32 cellular contexts compared by ENCODE assay signal in the genomic region with DNA sequence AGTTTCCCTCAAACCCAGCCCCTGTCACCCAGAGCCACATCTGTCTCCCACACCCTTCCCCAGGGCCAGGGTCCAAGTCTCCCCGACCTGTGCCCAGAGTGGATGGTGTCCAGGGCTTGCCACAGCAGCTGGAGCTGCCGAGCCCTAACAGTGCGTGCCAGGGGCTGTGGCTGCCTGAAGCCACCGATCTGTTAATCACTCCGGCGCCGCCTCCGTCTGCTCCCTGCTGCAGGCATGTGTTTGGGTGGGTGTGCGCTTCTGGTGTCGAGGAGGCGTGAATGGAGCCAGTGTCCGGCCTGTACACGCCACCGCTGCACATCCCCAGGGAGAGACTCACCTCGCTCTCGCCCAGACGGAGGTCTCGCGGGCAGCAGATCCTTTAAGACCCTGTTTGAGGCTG. TPM values are rescaled to one million over a fixed set of nuclear protein-coding genes. Genes with fewer than 3 reads are reported as not detected.
DNase-seq lines count a peak whose midpoint lies in the region; ATAC-seq, FAIRE-seq and TF ChIP-seq lines count a peak whose summit lies in the region.
"Had no signal": no experiment of that assay in that cellular context is flagged by ENCODE, and none has a peak within 500 bp of the region (broad histone marks: within the 10 kb centered on the region; RNA-seq: fewer than 3 reads in every experiment).

No MANE protein-coding gene starts in this region.

- H3K79me1 ChIP-seq in IMR-90 (ENCODE audit: low read depth in 1 of 2, low read length in 2 of 2) (no peaks in the 10 kb centered on the region), H1 (ENCODE audit: low read depth, low read length) (no peaks in the 10 kb centered on the region)

- TF ChIP-seq POLR2A in IMR-90 (IDR thresholded peaks at IDR 0.05; ENCODE audit: low read depth, low read length) (no peak), H1 (IDR thresholded peaks at IDR 0.05; ENCODE audit: control extremely low read depth in 1 of 2, low read depth in 2 of 2, low read length in 2 of 2) (no peak)

- no peaks in the 10 kb centered on the region for H3K79me2 ChIP-seq in H1 (ENCODE audit: control insufficient read depth in 1 of 2, insufficient read depth in 2 of 2, low read length in 2 of 2)
- no peaks in the 10 kb centered on the region for H3K79me2 ChIP-seq in osteoblast (ENCODE audit: insufficient read depth, low read length)

- H2BK15ac ChIP-seq in IMR-90 (ENCODE audit: low read depth, low read length) (no peak overlapping the region), H1 (ENCODE audit: low read length) (peak overlapping the region; percentile 95; the same call in 1 of the 2 replicates)

- no peak overlapping the region for H2AK9ac ChIP-seq in IMR-90 (replicated peaks; ENCODE audit: low read depth, low read length, poor library complexity)

- in situ Hi-C loops in IMR-90 (cut with MboI; ENCODE audit: low sequenced_read_pairs), result no loop called here

- H3K4me1 ChIP-seq in IMR-90 (ENCODE audit: control insufficient read depth, insufficient read depth, low read length) (peaks cover 9% of the 10 kb centered on the region; the same call in 1 of the 2 replicates), H1 (replicated peaks in 1 of 4; ENCODE audit: control insufficient read depth in 3 of 4, insufficient read depth in 4 of 4, low read length in 3 of 4) (peaks cover 0 to 13% (median 7%) of the 10 kb centered on the region in 4 experiments; a peak in 6 of 7 replicates), osteoblast (ENCODE audit: insufficient read depth, low read length) (peaks cover 5% of the 10 kb centered on the region)
- H3K4me1 ChIP-seq: left lung had no signal

- H4K8ac ChIP-seq in IMR-90 (ENCODE audit: low read depth in 2 of 2, low read length in 2 of 2) (no peak overlapping the region), H1 (ENCODE audit: extremely low read depth, insufficient read depth, low read length) (no peak overlapping the region)

- H3K4me3 ChIP-seq in IMR-90 (ENCODE audit: insufficient read depth, low read depth, low read length) (no peak overlapping the region), H1 (ENCODE audit: extremely low read depth in 1 of 4, insufficient read depth in 2 of 4, low read depth in 3 of 4, low read length in 4 of 4) (no peak overlapping the region), osteoblast (ENCODE audit: insufficient read depth, low read length) (no peak overlapping the region)
- H3K4me3 ChIP-seq: left lung, ovary, tibial nerve had no signal

- DNase-seq in Ammon's horn (ENCODE audit: low spot score), result peak; percentile 26
- no peak for DNase-seq in IMR-90
- no peak for DNase-seq in H1 (ENCODE audit: low read depth in 1 of 2, low spot score in 2 of 2)
- peak; percentile 94 for DNase-seq in osteoblast (ENCODE audit: insufficient read length, low spot score, missing footprints)
- DNase-seq in progenitor cell of endocrine pancreas (ENCODE audit: low spot score, unreplicated experiment), result no peak
- no peak for DNase-seq in stimulated activated naive CD8-positive, alpha-beta T cell treated with anti-CD3 and anti-CD28 coated beads, Interleukin-15, amount 100 ng/mL, for 72 hours
- DNase-seq: activated CD4-positive, alpha-beta T cell treated with anti-CD3 and anti-CD28 coated beads for 48 hours; activated gamma-delta T cell; activated naive CD8-positive, alpha-beta T cell treated with anti-CD3 and anti-CD28 coated beads, Interleukin-2, amount 50 U/mL, for 24 hours; activated T-cell treated with anti-CD3 and anti-CD28 coated beads, Interleukin-2, amount 50 U/mL, for 1 hour; CD8-positive, alpha-beta T cell; central memory CD4-positive, alpha-beta T cell; GF-D8; MV-4-11; naive thymus-derived CD8-positive, alpha-beta T cell; NCI-H2171 treated with DMSO at 0.1 percent for 48 hours; NCI-H510A treated with DMSO at 0.1 percent for 48 hours; ovary; PC-3; retina; Right ventricle myocardium superior had no signal

- H3K14ac ChIP-seq in IMR-90 (replicated peaks; ENCODE audit: low read depth, low read length), result no peak overlapping the region
- H3K14ac ChIP-seq in H1 (ENCODE audit: insufficient read length), result no peak overlapping the region

- H3K27ac Mint-ChIP-seq in progenitor cell of endocrine pancreas, result no peak overlapping the region
- no peak overlapping the region for H3K27ac Mint-ChIP-seq in stimulated activated naive CD8-positive, alpha-beta T cell treated with anti-CD3 and anti-CD28 coated beads, Interleukin-15, amount 100 ng/mL, for 72 hours
- H3K27ac Mint-ChIP-seq: activated naive CD8-positive, alpha-beta T cell treated with anti-CD3 and anti-CD28 coated beads, Interleukin-2, amount 50 U/mL, for 24 hours; CD8-positive, alpha-beta T cell; dendritic cell treated with granulocyte-macrophage colony-stimulating factor and Interleukin-4, amounts not matched to agents 40 ng/mL and 50 ng/mL, for 4 days; T-helper 2 cell treated with Interferon-gamma antibody and Interleukin-4, amounts not matched to agents 5 μg/mL and 100 μg/mL, for 36 hours had no signal

- H2AK5ac ChIP-seq in IMR-90 (ENCODE audit: low read depth, low read length) (no peak overlapping the region), H1 (ENCODE audit: low read depth, low read length) (no peak overlapping the region)

- H3K56ac ChIP-seq in IMR-90 (ENCODE audit: extremely low read depth, insufficient read depth, low read length) (no peak overlapping the region), H1 (replicated peaks; ENCODE audit: insufficient read length, low read depth, low read length) (no peak overlapping the region)

- H2BK12ac ChIP-seq in H1 (ENCODE audit: low read depth, low read length), result peak overlapping the region; percentile 70; the same call in 1 of the 2 replicates

- POLR2A ChIA-PET in IMR-90 (lab: Charles Lee; ENCODE audit: unreplicated experiment) (no interaction called here), H1 (lab: Charles Lee; ENCODE audit: partially characterized antibody) (no interaction called here)

- TF ChIP-seq CTCF in IMR-90 (conservative IDR thresholded peaks at IDR 0.05; ENCODE audit: low read depth, low read length) (no peak), H1 (IDR thresholded peaks at IDR 0.05; ENCODE audit: control extremely low read depth in 1 of 3, insufficient read depth in 1 of 3, low read depth in 1 of 3, low read length in 3 of 3) (no peak), osteoblast (IDR thresholded peaks at IDR 0.05; ENCODE audit: extremely low read depth, low read depth, low read length) (no peak), progenitor cell of endocrine pancreas (IDR thresholded peaks at IDR 0.05; ENCODE audit: unreplicated experiment) (no peak)

- H3K23me2 ChIP-seq in H1 (ENCODE audit: low read depth, low read length), result no peaks in the 10 kb centered on the region

- H3K36me3 ChIP-seq in IMR-90 (ENCODE audit: control insufficient read depth, insufficient read depth, low read length) (peaks cover 1% of the 10 kb centered on the region; the same call in 1 of the 2 replicates), H1 (ENCODE audit: control insufficient read depth in 2 of 4, insufficient read depth in 4 of 4, low read length in 3 of 4) (no peaks in the 10 kb centered on the region), osteoblast (ENCODE audit: insufficient read depth, low read length) (no peaks in the 10 kb centered on the region)
- H3K36me3 ChIP-seq: left lung, ovary, tibial nerve had no signal

- H2AFZ ChIP-seq in IMR-90 (replicated peaks; ENCODE audit: low read length, poor library complexity), result peak overlapping the region; percentile 3
- H2AFZ ChIP-seq in H1 (ENCODE audit: low read length), result no peak overlapping the region
- no peak overlapping the region for H2AFZ ChIP-seq in osteoblast (ENCODE audit: low read length)

- no peaks in the 10 kb centered on the region for H3K36me3 Mint-ChIP-seq in progenitor cell of endocrine pancreas (ENCODE audit: insufficient read depth)
- H3K36me3 Mint-ChIP-seq: CD8-positive, alpha-beta T cell; naive thymus-derived CD8-positive, alpha-beta T cell had no signal

- WGBS in IMR-90 (ENCODE audit: extremely low coverage in 2 of 2, insufficient read length in 1 of 2), 2 experiments, result 74% methylated on average over 6 of the region's 19 CpGs; no CpG with 5 or more reads in 1 of the 2 experiments
- 97% methylated on average over 14 of the region's 19 CpGs; no CpG with 5 or more reads in 1 of the 2 experiments for WGBS in H1 (ENCODE audit: extremely low coverage in 1 of 2, insufficient coverage in 1 of 2, insufficient read length in 1 of 2, insufficient replicate concordance in 2 of 2, low coverage in 1 of 2, low lambda C conversion rate in 2 of 2, missing lambda C conversion rate in 1 of 2), 2 experiments

- H3K4me1 Mint-ChIP-seq in progenitor cell of endocrine pancreas (ENCODE audit: low read depth), result peaks cover 1% of the 10 kb centered on the region
- H3K4me1 Mint-ChIP-seq in stimulated activated naive CD8-positive, alpha-beta T cell treated with anti-CD3 and anti-CD28 coated beads, Interleukin-15, amount 100 ng/mL, for 72 hours, result no peaks in the 10 kb centered on the region
- H3K4me1 Mint-ChIP-seq: activated naive CD8-positive, alpha-beta T cell treated with anti-CD3 and anti-CD28 coated beads, Interleukin-2, amount 50 U/mL, for 24 hours had no signal

- dilution Hi-C loops in IMR-90 (cut with HindIII; ENCODE audit: low sequenced_read_pairs, unreplicated experiment), result no loop called here

- H3K23ac ChIP-seq in IMR-90 (ENCODE audit: low read depth, low read length), result no peak overlapping the region
- H3K23ac ChIP-seq in H1 (ENCODE audit: insufficient read length), result no peak overlapping the region

- H3K4me2 ChIP-seq in IMR-90 (ENCODE audit: low read depth, low read length) (no peak overlapping the region), H1 (ENCODE audit: insufficient read depth in 1 of 2, low read depth in 2 of 2, low read length in 2 of 2) (no peak overlapping the region), osteoblast (ENCODE audit: insufficient read depth, low read length) (no peak overlapping the region)
- H3K4me2 ChIP-seq: KMS-11 had no signal

- 0 out of 2 replicates have a peak overlapping the region, but pooled peaks have one; percentile 3 for H2BK120ac ChIP-seq in IMR-90 (ENCODE audit: low read depth, low read length)
- no peak overlapping the region for H2BK120ac ChIP-seq in H1 (replicated peaks; ENCODE audit: low read depth, low read length)

- no peak overlapping the region for H3K27ac ChIP-seq in IMR-90 (ENCODE audit: insufficient read depth, low read length)
- no peak overlapping the region for H3K27ac ChIP-seq in H1 (ENCODE audit: low read depth, low read length)
- H3K27ac ChIP-seq in osteoblast (ENCODE audit: low read depth, low read length), result no peak overlapping the region
- H3K27ac ChIP-seq: KMS-11, left lung, ovary, tibial nerve, VCaP had no signal

- H3K4me3 Mint-ChIP-seq in progenitor cell of endocrine pancreas (ENCODE audit: low read depth), result no peak overlapping the region
- H3K4me3 Mint-ChIP-seq in stimulated activated naive CD8-positive, alpha-beta T cell treated with anti-CD3 and anti-CD28 coated beads, Interleukin-15, amount 100 ng/mL, for 72 hours, result no peak overlapping the region
- H3K4me3 Mint-ChIP-seq: activated naive CD8-positive, alpha-beta T cell treated with anti-CD3 and anti-CD28 coated beads, Interleukin-2, amount 50 U/mL, for 24 hours; CD8-positive, alpha-beta T cell; dendritic cell treated with granulocyte-macrophage colony-stimulating factor and Interleukin-4, amounts not matched to agents 40 ng/mL and 50 ng/mL, for 4 days; naive thymus-derived CD8-positive, alpha-beta T cell; T-helper 2 cell treated with Interferon-gamma antibody and Interleukin-4, amounts not matched to agents 5 μg/mL and 100 μg/mL, for 36 hours had no signal

- intact Hi-C loops in IMR-90 (cut with micrococcal nuclease), result no loop called here

- TF ChIP-seq RAD21 in IMR-90 (IDR thresholded peaks at IDR 0.05; ENCODE audit: low read length) (no peak), H1 (IDR thresholded peaks at IDR 0.05 in 1 of 2, conservative IDR thresholded peaks at IDR 0.05 in 1 of 2; ENCODE audit: low read depth in 2 of 2, low read length in 2 of 2) (no peak)

- no peaks in the 10 kb centered on the region for H3K9me3 Mint-ChIP-seq in progenitor cell of endocrine pancreas (ENCODE audit: low read depth)
- H3K9me3 Mint-ChIP-seq in stimulated activated naive CD8-positive, alpha-beta T cell treated with anti-CD3 and anti-CD28 coated beads, Interleukin-15, amount 100 ng/mL, for 72 hours, result no peaks in the 10 kb centered on the region
- H3K9me3 Mint-ChIP-seq: activated naive CD8-positive, alpha-beta T cell treated with anti-CD3 and anti-CD28 coated beads, Interleukin-2, amount 50 U/mL, for 24 hours; CD8-positive, alpha-beta T cell; dendritic cell treated with granulocyte-macrophage colony-stimulating factor and Interleukin-4, amounts not matched to agents 40 ng/mL and 50 ng/mL, for 4 days; naive thymus-derived CD8-positive, alpha-beta T cell; T-helper 2 cell treated with Interferon-gamma antibody and Interleukin-4, amounts not matched to agents 5 μg/mL and 100 μg/mL, for 36 hours had no signal

- H4K91ac ChIP-seq in IMR-90 (ENCODE audit: insufficient read depth, low read depth, low read length) (no peak overlapping the region), H1 (replicated peaks; ENCODE audit: insufficient read length, low read length) (peak overlapping the region; percentile 25)

- ATAC-seq in IMR-90 (ENCODE audit: low read depth), result no peak
- ATAC-seq in stimulated activated naive CD8-positive, alpha-beta T cell treated with anti-CD3 and anti-CD28 coated beads, Interleukin-15, amount 100 ng/mL, for 72 hours, result no peak
- no peak for ATAC-seq in HG03442 (IDR thresholded peaks at IDR 0.05; ENCODE audit: unreplicated experiment)
- ATAC-seq: activated naive CD8-positive, alpha-beta T cell treated with anti-CD3 and anti-CD28 coated beads, Interleukin-2, amount 50 U/mL, for 24 hours; CD8-positive, alpha-beta T cell; HCT116; left lung; naive thymus-derived CD8-positive, alpha-beta T cell; PC-3 had no signal

- FAIRE-seq in H1 (lab: Jason Lieb, UNC), result no peak
- FAIRE-seq: endometrium, GM19239 had no signal

- H3K9me1 ChIP-seq in IMR-90 (ENCODE audit: insufficient read depth, low read length), result no peaks in the 10 kb centered on the region; the same call in 1 of the 2 replicates

- H3K4ac ChIP-seq in IMR-90 (ENCODE audit: low read depth, low read length) (peak overlapping the region; percentile 19; the same call in 1 of the 2 replicates), H1 (replicated peaks; ENCODE audit: insufficient read length, low read depth, low read length) (peak overlapping the region; percentile 17)

- TF ChIP-seq EP300 in H1 (IDR thresholded peaks at IDR 0.05; ENCODE audit: borderline replicate concordance in 1 of 2, low read depth in 2 of 2, low read length in 2 of 2), result no peak

- H3K18ac ChIP-seq in IMR-90 (ENCODE audit: low read depth, low read length), result no peak overlapping the region
- peak overlapping the region; percentile 60 for H3K18ac ChIP-seq in H1 (ENCODE audit: extremely low read depth, low read length)

- H3K27me3 ChIP-seq in IMR-90 (ENCODE audit: control insufficient read depth, insufficient read depth, low read length), result no peaks in the 10 kb centered on the region
- H3K27me3 ChIP-seq in H1 (replicated peaks in 1 of 4; ENCODE audit: control insufficient read depth in 3 of 4, extremely low read depth in 1 of 4, insufficient read depth in 3 of 4, low read length in 3 of 4), result no peaks in the 10 kb centered on the region
- H3K27me3 ChIP-seq in osteoblast (ENCODE audit: insufficient read depth, low read length), result no peaks in the 10 kb centered on the region
- H3K27me3 ChIP-seq: ovary, tibial nerve had no signal

- no peaks in the 10 kb centered on the region for H4K20me1 ChIP-seq in IMR-90 (ENCODE audit: insufficient read depth, low read length)
- no peaks in the 10 kb centered on the region for H4K20me1 ChIP-seq in H1 (replicated peaks in 1 of 2; ENCODE audit: control insufficient read depth in 1 of 2, insufficient read depth in 2 of 2, low read length in 2 of 2)
- H4K20me1 ChIP-seq in osteoblast (ENCODE audit: insufficient read depth, low read length), result no peaks in the 10 kb centered on the region

- H3K27me3 Mint-ChIP-seq in progenitor cell of endocrine pancreas, result peaks cover 34% of the 10 kb centered on the region
- H3K27me3 Mint-ChIP-seq in stimulated activated naive CD8-positive, alpha-beta T cell treated with anti-CD3 and anti-CD28 coated beads, Interleukin-15, amount 100 ng/mL, for 72 hours, result peaks cover 17% of the 10 kb centered on the region

- H3K9me3 ChIP-seq in IMR-90 (ENCODE audit: control insufficient read depth, insufficient read depth, low read length), result no peaks in the 10 kb centered on the region
- H3K9me3 ChIP-seq in H1 (ENCODE audit: insufficient read depth in 2 of 2, low read depth in 1 of 2, low read length in 1 of 2), result no peaks in the 10 kb centered on the region
- no peaks in the 10 kb centered on the region for H3K9me3 ChIP-seq in osteoblast (ENCODE audit: low read depth, low read length)
- H3K9me3 ChIP-seq: left lung, ovary, tibial nerve had no signal

- H4K5ac ChIP-seq in IMR-90 (ENCODE audit: low read depth, low read length) (no peak overlapping the region), H1 (ENCODE audit: insufficient read length, low read depth, low read length) (no peak overlapping the region)

- H2BK20ac ChIP-seq in IMR-90 (ENCODE audit: low read depth, low read length), result no peak overlapping the region
- H2BK20ac ChIP-seq in H1 (ENCODE audit: low read length), result 0 out of 2 replicates have a peak overlapping the region, but pooled peaks have one; percentile 29

- H2BK5ac ChIP-seq in IMR-90 (ENCODE audit: low read depth, low read length, poor library complexity, severe bottlenecking), result no peak overlapping the region
- H2BK5ac ChIP-seq in H1 (ENCODE audit: low read depth, low read length), result 0 out of 2 replicates have a peak overlapping the region, but pooled peaks have one; percentile 52

- H3K9ac ChIP-seq in IMR-90 (ENCODE audit: low read depth, low read length), result no peak overlapping the region
- H3K9ac ChIP-seq in H1 (replicated peaks in 1 of 4; ENCODE audit: extremely low read depth in 1 of 4, low read depth in 3 of 4, low read length in 3 of 4), result no peak overlapping the region
- H3K9ac ChIP-seq: KMS-11 had no signal

- CTCF ChIA-PET in IMR-90 (lab: Yijun Ruan, JAX) (no interaction called here), H1 (lab: Charles Lee; ENCODE audit: partially characterized antibody) (interaction anchor here (1.3 to 1.7 kb wide), 3 partner anchors 12 to 201 kb away, joined by 3 to 7 read pairs (median 6); no protein-coding TSS in a partner anchor)

- no TSS peak for BruUV-seq in IMR-90 (replicated peaks; lab: Mats Ljungman, UMichigan)

RNA-seq across cellular contexts. Expression of a gene that starts 26.1 kb away (rescaled TPM):
- 1.1 and 1.4 TPM in 2 replicates for total RNA-seq in IMR-90 (2012; rRNA removed)
- polyA plus RNA-seq in IMR-90 (2012; rRNA removed), result 0.83 and 1.0 TPM in 2 replicates
- 0.36 and 0.56 TPM in 2 replicates for polyA plus RNA-seq in IMR-90 (2012; cell fraction: cytosol; rRNA removed)
- 0.84 and 1.00 TPM in 2 replicates for polyA plus RNA-seq in IMR-90 (2012; cell fraction: nucleus; rRNA removed; ENCODE audit: low replicate concordance)
- 5.4 and 5.8 TPM in 2 replicates for total RNA-seq in H1 (2021; fragmentation: NEBNext Ultra II Directional; extraction: Animal tissue kit (Norgen Biotek cat#: 25700))
- 2.4 and 3.7 TPM in 2 replicates for polyA plus RNA-seq in H1 (2011; rRNA removed)
- 2.7 TPM for polyA plus RNA-seq in H1 (2011; cell fraction: cytosol; rRNA removed)
- polyA plus RNA-seq in H1 (2011; cell fraction: nucleus; rRNA removed), result 3.0 TPM
- polyA plus RNA-seq in H1 (2012, experiment 1 of 2), result 4.3 to 5.6 TPM (median 5.0 TPM) in 4 replicates
- polyA plus RNA-seq in H1 (2012, experiment 2 of 2), result 3.5 TPM
- polyA plus RNA-seq in H1 (2013, experiment 1 of 2), result 2.3 TPM
- polyA plus RNA-seq in H1 (2013, experiment 2 of 2), result 2.5 TPM
- polyA minus RNA-seq in H1 (2011; rRNA and poly(A)+ RNA removed), result 7.7 and 11.4 TPM in 2 replicates
- 2.6 TPM for polyA minus RNA-seq in H1 (2011; cell fraction: cytosol; rRNA and poly(A)+ RNA removed)
- 2.2 TPM for polyA minus RNA-seq in H1 (2011; cell fraction: nucleus; rRNA and poly(A)+ RNA removed)
- 52.5 and 57.2 TPM in 2 replicates for total RNA-seq in osteoblast
- total RNA-seq in progenitor cell of endocrine pancreas, result 0.29 and 0.46 TPM in 2 replicates
- total RNA-seq: activated CD8-positive, alpha-beta memory T cell treated with anti-CD3 and anti-CD28 coated beads for 36 hours; CD8-positive, alpha-beta T cell; naive thymus-derived CD8-positive, alpha-beta T cell had no signal
- polyA plus RNA-seq: naive thymus-derived CD8-positive, alpha-beta T cell had no signal

Comparison
In these comparisons a context has a peak if more than half of its experiments do, and no peak if none do; other contexts are left out.
1. DNase-seq: peak in Ammon's horn (single experiment) and osteoblast (single experiment); none in IMR-90 (single experiment), H1 (0 of 2), progenitor cell of endocrine pancreas (single experiment) and stimulated activated naive CD8-positive, alpha-beta T cell treated with anti-CD3 and anti-CD28 coated beads, Interleukin-15, amount 100 ng/mL, for 72 hours (0 of 2).